ENCODE assay signal across 16 cellular contexts in genomic region chr5:149117970-149118369, GRCh38.
A peak's percentile ranks its signal among the peaks of the same experiment; 100 is the strongest.
DNase-seq lines count a peak whose midpoint lies in the region; ATAC-seq lines count a peak whose summit lies in the region.
"Had no signal": no experiment of that assay in that cellular context is flagged by ENCODE, and none has a peak within 500 bp of the region (broad histone marks: within the 10 kb centered on the region; RNA-seq: fewer than 3 reads in every experiment).

No MANE protein-coding gene starts in this region.

- H3K27ac Mint-ChIP-seq in effector memory CD8-positive, alpha-beta T cell: no peak overlapping the region
- H3K27ac Mint-ChIP-seq: brain; natural killer cell treated with Interleukin-12 subunit alpha and Interleukin-12 subunit beta and Interleukin-15 and Interleukin-18, amount 100 ng/mL, for 72 hours had no signal

- ATAC-seq in GM18502 (IDR thresholded peaks at IDR 0.05; ENCODE audit: poor library complexity, unreplicated experiment) (peak; percentile 84), GM19351 (IDR thresholded peaks at IDR 0.05; ENCODE audit: unreplicated experiment) (peak; percentile 79), HG02678 (IDR thresholded peaks at IDR 0.05; ENCODE audit: unreplicated experiment) (peak; percentile 50), HG03442 (IDR thresholded peaks at IDR 0.05; ENCODE audit: unreplicated experiment) (peak; percentile 72)
- ATAC-seq in effector memory CD8-positive, alpha-beta T cell (replicated peaks): no peak
- ATAC-seq: left cardiac atrium had no signal

- H3K9me3 Mint-ChIP-seq in effector memory CD8-positive, alpha-beta T cell: no peaks in the 10 kb centered on the region
- H3K9me3 Mint-ChIP-seq: brain; natural killer cell treated with Interleukin-12 subunit alpha and Interleukin-12 subunit beta and Interleukin-15 and Interleukin-18, amount 100 ng/mL, for 72 hours had no signal

- H3K4me1 Mint-ChIP-seq in effector memory CD8-positive, alpha-beta T cell (ENCODE audit: low read depth in 2 of 2): no peaks in the 10 kb centered on the region
- H3K4me1 Mint-ChIP-seq: brain had no signal

- peaks cover 52 to 75% of the 10 kb centered on the region in 2 donors for H3K27me3 Mint-ChIP-seq in effector memory CD8-positive, alpha-beta T cell

- no peak overlapping the region for H3K4me3 Mint-ChIP-seq in effector memory CD8-positive, alpha-beta T cell
- H3K4me3 Mint-ChIP-seq: brain; natural killer cell treated with Interleukin-12 subunit alpha and Interleukin-12 subunit beta and Interleukin-15 and Interleukin-18, amount 100 ng/mL, for 72 hours had no signal

- no peaks in the 10 kb centered on the region for H3K36me3 Mint-ChIP-seq in effector memory CD8-positive, alpha-beta T cell (ENCODE audit: insufficient read depth)
- H3K36me3 Mint-ChIP-seq: brain; natural killer cell treated with Interleukin-12 subunit alpha and Interleukin-12 subunit beta and Interleukin-15 and Interleukin-18, amount 100 ng/mL, for 72 hours had no signal

- DNase-seq in SIG-M5 treated with dmso at 0.1 percent for 504 hours (lab: John Stamatoyannopoulos, UW; ENCODE audit: unreplicated experiment) (no peak), glomerular visceral epithelial cell (ENCODE audit: extremely low spot score) (no peak)
- no peak for DNase-seq in activated naive CD4-positive, alpha-beta T cell treated with Interleukin-2 at 50 U/mL for 16 hours
- DNase-seq in effector memory CD8-positive, alpha-beta T cell: no peak
- DNase-seq: activated CD4-positive, alpha-beta T cell treated with anti-CD3 and anti-CD28 coated beads for 4 hours; activated effector memory CD4-positive, alpha-beta T cell treated with anti-CD3 and anti-CD28 coated beads, Interleukin-2, amount 50 U/mL, for 16 hours; left cardiac atrium; NCI-H2081 treated with DMSO at 0.1 percent for 48 hours; stimulated activated CD4-positive, alpha-beta T cell treated with anti-CD3 and anti-CD28 coated beads, Interleukin-4, amount 100 ng/mL, for 4 hours; stomach had no signal
